ENCODE assay signal across 16 cellular contexts in the genomic region with DNA sequence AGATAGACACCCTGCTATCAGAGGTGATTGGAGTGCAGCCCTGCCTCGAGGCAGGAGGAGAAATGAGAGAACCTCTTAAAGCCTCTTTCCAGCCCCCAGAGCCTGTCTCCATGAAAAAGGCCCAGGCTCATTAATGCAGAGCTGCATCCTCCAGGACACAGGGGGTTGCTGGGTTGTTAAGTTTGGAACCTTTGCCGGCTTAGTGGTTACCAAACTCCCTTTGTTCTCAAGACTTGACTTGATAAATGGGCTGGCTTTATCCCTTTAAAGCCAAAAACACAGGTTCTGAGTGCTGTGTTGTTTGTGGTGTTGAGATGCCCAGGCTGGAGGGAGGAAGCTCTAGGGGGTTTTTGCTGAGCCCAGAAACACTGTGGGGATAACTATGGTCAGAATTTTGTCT.
DNase-seq lines count a peak whose midpoint lies in the region; ATAC-seq, FAIRE-seq and TF ChIP-seq lines count a peak whose summit lies in the region.
"Had no signal": no experiment of that assay in that cellular context is flagged by ENCODE, and none has a peak within 500 bp of the region (broad histone marks: within the 10 kb centered on the region; RNA-seq: fewer than 3 reads in every experiment).

No MANE protein-coding gene starts in this region.

- no peaks in the 10 kb centered on the region for H3K9me3 ChIP-seq in BLaER1

- peak overlapping the region; percentile 91 for H3K4me3 Mint-ChIP-seq in activated naive CD8-positive, alpha-beta T cell treated with anti-CD3 and anti-CD28 coated beads for 36 hours
- H3K4me3 Mint-ChIP-seq in naive B cell, result peak overlapping the region in 4 of 8 donors; percentile 30 to 76 (median 51)
- H3K4me3 Mint-ChIP-seq: CD14-positive monocyte, HFFc6 had no signal

- no peak overlapping the region for H3K9ac ChIP-seq in BLaER1

- H3K4me2 ChIP-seq in BLaER1, result peak overlapping the region; percentile 3; the same call in 1 of the 2 replicates

- peaks cover 80% of the 10 kb centered on the region for H3K4me1 Mint-ChIP-seq in activated naive CD8-positive, alpha-beta T cell treated with anti-CD3 and anti-CD28 coated beads for 36 hours
- H3K4me1 Mint-ChIP-seq in naive B cell, result peaks cover 57 to 77% (median 75%) of the 10 kb centered on the region in 3 donors

- no peaks in the 10 kb centered on the region for H3K27me3 ChIP-seq in BLaER1

- peaks cover 99% of the 10 kb centered on the region for H3K4me1 ChIP-seq in BLaER1

- TF ChIP-seq POLR2A in GM12892 (IDR thresholded peaks at IDR 0.05; ENCODE audit: low read depth, low read length), result 0 out of 2 replicates have a peak, but pooled peaks have one; percentile 17

- H3K36me3 ChIP-seq in BLaER1, result peaks cover 100% of the 10 kb centered on the region

- no peaks in the 10 kb centered on the region for H3K27me3 Mint-ChIP-seq in activated naive CD8-positive, alpha-beta T cell treated with anti-CD3 and anti-CD28 coated beads for 36 hours
- H3K27me3 Mint-ChIP-seq in naive B cell, result no peaks in the 10 kb centered on the region

- H3K4me3 ChIP-seq in BLaER1, result no peak overlapping the region
- H3K4me3 ChIP-seq: coronary artery had no signal

- no peak for ATAC-seq in naive B cell (ENCODE audit: low read depth in 2 of 2)
- ATAC-seq: Right ventricle myocardium inferior had no signal

- 0 out of 2 replicates have a peak overlapping the region, but pooled peaks have one; percentile 25 for H3K27ac ChIP-seq in BLaER1
- H3K27ac ChIP-seq: coronary artery had no signal

- H3K27ac Mint-ChIP-seq in activated naive CD8-positive, alpha-beta T cell treated with anti-CD3 and anti-CD28 coated beads for 36 hours, result peak overlapping the region; percentile 97
- H3K27ac Mint-ChIP-seq in naive B cell, result peak overlapping the region in 5 of 6 donors; percentile 46 to 83 (median 70)
- H3K27ac Mint-ChIP-seq: HFFc6 had no signal

- H3K36me3 Mint-ChIP-seq in activated naive CD8-positive, alpha-beta T cell treated with anti-CD3 and anti-CD28 coated beads for 36 hours, result peaks cover 89% of the 10 kb centered on the region
- no peaks in the 10 kb centered on the region for H3K36me3 Mint-ChIP-seq in naive B cell
- H3K36me3 Mint-ChIP-seq: CD14-positive monocyte had no signal

- DNase-seq in GM12892 (ENCODE audit: insufficient read length) (no peak), naive B cell (no peak), GDM1 (lab: John Stamatoyannopoulos, UW) (no peak), NCI-H128 (lab: John Stamatoyannopoulos, UW; ENCODE audit: unreplicated experiment) (no peak), DMS53 (lab: John Stamatoyannopoulos, UW) (no peak), HuH-7.5 (ENCODE audit: low spot score) (no peak)
- no peak for DNase-seq in activated naive CD8-positive, alpha-beta T cell treated with anti-CD3 and anti-CD28 coated beads for 36 hours
- DNase-seq: HFFc6; midbrain; NCI-H1436; NCI-H69; stimulated activated CD4-positive, alpha-beta T cell treated with anti-CD3 and anti-CD28 coated beads, Interleukin-4, amount 100 ng/mL, for 1 hour had no signal

- peaks cover 100% of the 10 kb centered on the region for H4K20me1 ChIP-seq in BLaER1

- no peak for FAIRE-seq in GM12892 (lab: Jason Lieb, UNC)

- no peaks in the 10 kb centered on the region for H3K9me3 Mint-ChIP-seq in activated naive CD8-positive, alpha-beta T cell treated with anti-CD3 and anti-CD28 coated beads for 36 hours
- no peaks in the 10 kb centered on the region for H3K9me3 Mint-ChIP-seq in naive B cell
- H3K9me3 Mint-ChIP-seq: CD14-positive monocyte, HFFc6 had no signal
